18 cellular contexts compared by ENCODE assay signal in genomic region chr9:130946778-130947617, GRCh38. TPM values are rescaled to one million over a fixed set of nuclear protein-coding genes. Genes with fewer than 3 reads are reported as not detected.
A peak's percentile ranks its signal among the peaks of the same experiment; 100 is the strongest.
DNase-seq lines count a peak whose midpoint lies in the region; ATAC-seq, FAIRE-seq and TF ChIP-seq lines count a peak whose summit lies in the region.
"Had no signal": no experiment of that assay in that cellular context is flagged by ENCODE, and none has a peak within 500 bp of the region (broad histone marks: within the 10 kb centered on the region; RNA-seq: fewer than 3 reads in every experiment).

No MANE protein-coding gene starts in this region.

- TF ChIP-seq RAD21 in H1 (IDR thresholded peaks at IDR 0.05 in 1 of 2, conservative IDR thresholded peaks at IDR 0.05 in 1 of 2; ENCODE audit: low read depth in 2 of 2, low read length in 2 of 2), result no peak

- no peak overlapping the region for H3K27ac Mint-ChIP-seq in activated CD8-positive, alpha-beta T cell treated with anti-CD3 and anti-CD28 coated beads for 36 hours
- H3K27ac Mint-ChIP-seq: activated T-helper 2 cell treated with anti-CD3 and anti-CD28 coated beads, Interferon-gamma antibody, Interleukin-2, Interleukin-4, amounts not matched to agents 10 μg/mL and 5 μg/mL and 100 μg/mL, durations not matched to agents 14 hours and 24 hours and 36 hours; CD8-positive, alpha-beta T cell; endodermal cell; T-helper 2 cell treated with Interferon-gamma antibody and Interleukin-4, amounts not matched to agents 5 μg/mL and 100 μg/mL, for 36 hours had no signal

- H4K5ac ChIP-seq in H1 (ENCODE audit: insufficient read length, low read depth, low read length) (no peak overlapping the region), mesendoderm (ENCODE audit: low read length) (no peak overlapping the region)

- H3K9ac ChIP-seq in H1 (replicated peaks in 1 of 4; ENCODE audit: extremely low read depth in 1 of 4, low read depth in 3 of 4, low read length in 3 of 4) (no peak overlapping the region), mesendoderm (ENCODE audit: low read length) (no peak overlapping the region)

- no peak for ATAC-seq in activated CD8-positive, alpha-beta T cell treated with anti-CD3 and anti-CD28 coated beads for 36 hours
- ATAC-seq: body of pancreas; CD8-positive, alpha-beta T cell; pancreas had no signal

- no peak for FAIRE-seq in H1 (lab: Jason Lieb, UNC)
- FAIRE-seq: pancreas had no signal

- H4K20me1 ChIP-seq in H1 (replicated peaks in 1 of 2; ENCODE audit: control insufficient read depth in 1 of 2, insufficient read depth in 2 of 2, low read length in 2 of 2) (no peaks in the 10 kb centered on the region), osteoblast (ENCODE audit: insufficient read depth, low read length) (no peaks in the 10 kb centered on the region)

- H3K27ac ChIP-seq in H1 (ENCODE audit: low read depth, low read length), result no peak overlapping the region
- no peak overlapping the region for H3K27ac ChIP-seq in osteoblast (ENCODE audit: low read depth, low read length)
- H3K27ac ChIP-seq in mesendoderm (ENCODE audit: low read depth, low read length), result no peak overlapping the region
- H3K27ac ChIP-seq: 22Rv1, body of pancreas, pancreas had no signal

- H3K36me3 ChIP-seq in H1 (ENCODE audit: control insufficient read depth in 2 of 4, insufficient read depth in 4 of 4, low read length in 3 of 4), result no peaks in the 10 kb centered on the region
- H3K36me3 ChIP-seq in osteoblast (ENCODE audit: insufficient read depth, low read length), result no peaks in the 10 kb centered on the region
- H3K36me3 ChIP-seq in mesendoderm (ENCODE audit: control insufficient read depth, insufficient read depth, low read length), result no peaks in the 10 kb centered on the region
- H3K36me3 ChIP-seq: pancreas had no signal

- H3K23ac ChIP-seq in H1 (ENCODE audit: insufficient read length), result no peak overlapping the region
- no peak overlapping the region for H3K23ac ChIP-seq in mesendoderm (ENCODE audit: low read length)

- H3K18ac ChIP-seq in H1 (ENCODE audit: extremely low read depth, low read length), result no peak overlapping the region
- no peak overlapping the region for H3K18ac ChIP-seq in mesendoderm (ENCODE audit: low read length)

- H3K4me2 ChIP-seq in H1 (ENCODE audit: insufficient read depth in 1 of 2, low read depth in 2 of 2, low read length in 2 of 2) (no peak overlapping the region), osteoblast (ENCODE audit: insufficient read depth, low read length) (no peak overlapping the region), mesendoderm (ENCODE audit: low read length) (no peak overlapping the region)

- peaks cover 19% of the 10 kb centered on the region for H3K27me3 Mint-ChIP-seq in activated CD8-positive, alpha-beta T cell treated with anti-CD3 and anti-CD28 coated beads for 36 hours

- peak; percentile 39 for DNase-seq in DMS 273 (lab: John Stamatoyannopoulos, UW; ENCODE audit: unreplicated experiment)
- DNase-seq in DMS 273 treated with DMSO at 0.1 percent for 48 hours (lab: John Stamatoyannopoulos, UW), result no peak
- DNase-seq in NCI-H748 (lab: John Stamatoyannopoulos, UW; ENCODE audit: unreplicated experiment), result peak; percentile 79
- DNase-seq in H1 (ENCODE audit: low read depth in 1 of 2, low spot score in 2 of 2), result no peak
- DNase-seq in osteoblast (ENCODE audit: insufficient read length, low spot score, missing footprints), result peak; percentile 80
- no peak for DNase-seq in activated CD8-positive, alpha-beta T cell treated with anti-CD3 and anti-CD28 coated beads for 36 hours
- no peak for DNase-seq in medulla oblongata (ENCODE audit: extremely low spot score)
- no peak for DNase-seq in mesendoderm
- DNase-seq: body of pancreas; CD8-positive, alpha-beta T cell; endodermal cell; KG1; mesenchymal stem cell; pancreas; trophoblast cell had no signal

- TF ChIP-seq POLR2A in H1 (IDR thresholded peaks at IDR 0.05; ENCODE audit: control extremely low read depth in 1 of 2, low read depth in 2 of 2, low read length in 2 of 2), result no peak

- H2AK5ac ChIP-seq in H1 (ENCODE audit: low read depth, low read length) (no peak overlapping the region), mesendoderm (ENCODE audit: low read length) (no peak overlapping the region)

- H3K27me3 ChIP-seq in H1 (replicated peaks in 1 of 4; ENCODE audit: control insufficient read depth in 3 of 4, extremely low read depth in 1 of 4, insufficient read depth in 3 of 4, low read length in 3 of 4), result peaks cover 0 to under 1% (median 0%) of the 10 kb centered on the region in 4 experiments; a peak in 2 of 7 replicates
- H3K27me3 ChIP-seq in osteoblast (ENCODE audit: insufficient read depth, low read length), result peaks cover 26% of the 10 kb centered on the region
- no peaks in the 10 kb centered on the region for H3K27me3 ChIP-seq in mesendoderm (ENCODE audit: insufficient read depth, low read length, poor library complexity)

- H3K23me2 ChIP-seq in H1 (ENCODE audit: low read depth, low read length), result no peaks in the 10 kb centered on the region

- 0 out of 2 replicates have a peak overlapping the region, but pooled peaks have one; percentile 75 for H2BK12ac ChIP-seq in H1 (ENCODE audit: low read depth, low read length)

- H2BK15ac ChIP-seq in H1 (ENCODE audit: low read length) (no peak overlapping the region), mesendoderm (replicated peaks; ENCODE audit: low read depth) (no peak overlapping the region)

- no peak for TF ChIP-seq EP300 in H1 (IDR thresholded peaks at IDR 0.05; ENCODE audit: borderline replicate concordance in 1 of 2, low read depth in 2 of 2, low read length in 2 of 2)

- no peak overlapping the region for H2BK120ac ChIP-seq in H1 (replicated peaks; ENCODE audit: low read depth, low read length)
- H2BK120ac ChIP-seq in mesendoderm (ENCODE audit: low read depth, low read length), result no peak overlapping the region

- no peak for TF ChIP-seq CTCF in H1 (IDR thresholded peaks at IDR 0.05; ENCODE audit: control extremely low read depth in 1 of 3, insufficient read depth in 1 of 3, low read depth in 1 of 3, low read length in 3 of 3)
- no peak for TF ChIP-seq CTCF in osteoblast (IDR thresholded peaks at IDR 0.05; ENCODE audit: extremely low read depth, low read depth, low read length)
- TF ChIP-seq CTCF in activated CD8-positive, alpha-beta T cell treated with anti-CD3 and anti-CD28 coated beads for 36 hours (IDR thresholded peaks at IDR 0.05), result no peak

- peaks cover 3% of the 10 kb centered on the region for H3K9me3 Mint-ChIP-seq in activated CD8-positive, alpha-beta T cell treated with anti-CD3 and anti-CD28 coated beads for 36 hours
- H3K9me3 Mint-ChIP-seq: activated T-helper 2 cell treated with anti-CD3 and anti-CD28 coated beads, Interferon-gamma antibody, Interleukin-2, Interleukin-4, amounts not matched to agents 10 μg/mL and 5 μg/mL and 100 μg/mL, durations not matched to agents 14 hours and 24 hours and 36 hours; CD8-positive, alpha-beta T cell; T-helper 2 cell treated with Interferon-gamma antibody and Interleukin-4, amounts not matched to agents 5 μg/mL and 100 μg/mL, for 36 hours had no signal

- no peaks in the 10 kb centered on the region for H3K36me3 Mint-ChIP-seq in activated CD8-positive, alpha-beta T cell treated with anti-CD3 and anti-CD28 coated beads for 36 hours (ENCODE audit: low read depth)
- H3K36me3 Mint-ChIP-seq: CD8-positive, alpha-beta T cell had no signal

- intact Hi-C loops in activated CD8-positive, alpha-beta T cell treated with anti-CD3 and anti-CD28 coated beads for 36 hours (cut with micrococcal nuclease), result no loop called here

- H2AFZ ChIP-seq in H1 (ENCODE audit: low read length) (no peak overlapping the region), osteoblast (ENCODE audit: low read length) (no peak overlapping the region)

- H3K56ac ChIP-seq in H1 (replicated peaks; ENCODE audit: insufficient read length, low read depth, low read length) (no peak overlapping the region), mesendoderm (ENCODE audit: low read length) (no peak overlapping the region)

- 91% methylated on average over 16 of the region's 16 CpGs; no CpG with 5 or more reads in 1 of the 2 experiments for WGBS in H1 (ENCODE audit: extremely low coverage in 1 of 2, insufficient coverage in 1 of 2, insufficient read length in 1 of 2, insufficient replicate concordance in 2 of 2, low coverage in 1 of 2, low lambda C conversion rate in 2 of 2, missing lambda C conversion rate in 1 of 2), 2 experiments
- no CpG with 5 or more reads among the region's 16 CpGs for WGBS in mesendoderm (ENCODE audit: extremely low coverage, insufficient coverage, low lambda C conversion rate)

- POLR2A ChIA-PET in H1 (lab: Charles Lee; ENCODE audit: partially characterized antibody), result no interaction called here
- POLR2A ChIA-PET in activated CD8-positive, alpha-beta T cell treated with anti-CD3 and anti-CD28 coated beads for 36 hours (lab: Charles Lee), result interaction anchor here (0.6 kb wide), 1 partner anchor 921 kb away, joined by 9 read pairs; no protein-coding TSS in a partner anchor

- no peak overlapping the region for H2BK20ac ChIP-seq in H1 (ENCODE audit: low read length)

- CTCF ChIA-PET in H1 (lab: Charles Lee; ENCODE audit: partially characterized antibody), result interaction anchor here (0.6 to 8.2 kb wide), 13 partner anchors 14 to 411 kb away, joined by 3 to 69 read pairs (median 4); no protein-coding TSS in a partner anchor
- CTCF ChIA-PET in activated CD8-positive, alpha-beta T cell treated with anti-CD3 and anti-CD28 coated beads for 36 hours (lab: Charles Lee), result interaction anchor here (1.2 to 1.3 kb wide), 2 partner anchors 80 to 176 kb away, joined by 3 read pairs; no protein-coding TSS in a partner anchor

- H3K79me2 ChIP-seq in H1 (ENCODE audit: control insufficient read depth in 1 of 2, insufficient read depth in 2 of 2, low read length in 2 of 2), result no peaks in the 10 kb centered on the region
- H3K79me2 ChIP-seq in osteoblast (ENCODE audit: insufficient read depth, low read length), result no peaks in the 10 kb centered on the region
- H3K79me2 ChIP-seq in mesendoderm (ENCODE audit: control insufficient read depth, insufficient read depth, low read length), result no peaks in the 10 kb centered on the region

- no peak overlapping the region for H2BK5ac ChIP-seq in H1 (ENCODE audit: low read depth, low read length)
- no peak overlapping the region for H2BK5ac ChIP-seq in mesendoderm (ENCODE audit: low read length)

- no peak overlapping the region for H3K4ac ChIP-seq in H1 (replicated peaks; ENCODE audit: insufficient read length, low read depth, low read length)
- no peak overlapping the region for H3K4ac ChIP-seq in mesendoderm (ENCODE audit: low read depth, low read length)

- no peak overlapping the region for H4K91ac ChIP-seq in H1 (replicated peaks; ENCODE audit: insufficient read length, low read length)

- no peaks in the 10 kb centered on the region for H3K79me1 ChIP-seq in H1 (ENCODE audit: low read depth, low read length)
- H3K79me1 ChIP-seq in mesendoderm (ENCODE audit: low read length), result no peaks in the 10 kb centered on the region

- H3K14ac ChIP-seq in H1 (ENCODE audit: insufficient read length), result no peak overlapping the region

- H3K4me3 Mint-ChIP-seq in activated CD8-positive, alpha-beta T cell treated with anti-CD3 and anti-CD28 coated beads for 36 hours, result no peak overlapping the region
- H3K4me3 Mint-ChIP-seq: CD8-positive, alpha-beta T cell; endodermal cell; T-helper 2 cell treated with Interferon-gamma antibody and Interleukin-4, amounts not matched to agents 5 μg/mL and 100 μg/mL, for 36 hours had no signal

- 0 out of 4 replicates have a peak, but pooled peaks cover 0 to 5% of the 10 kb centered on the region in 2 experiments for H3K9me3 ChIP-seq in H1 (ENCODE audit: insufficient read depth in 2 of 2, low read depth in 1 of 2, low read length in 1 of 2)
- peaks cover 4% of the 10 kb centered on the region for H3K9me3 ChIP-seq in osteoblast (ENCODE audit: low read depth, low read length)
- H3K9me3 ChIP-seq: body of pancreas, pancreas had no signal

- no peaks in the 10 kb centered on the region; a peak in 1 of 7 replicates for H3K4me1 ChIP-seq in H1 (replicated peaks in 1 of 4; ENCODE audit: control insufficient read depth in 3 of 4, insufficient read depth in 4 of 4, low read length in 3 of 4)
- no peaks in the 10 kb centered on the region for H3K4me1 ChIP-seq in osteoblast (ENCODE audit: insufficient read depth, low read length)
- no peaks in the 10 kb centered on the region for H3K4me1 ChIP-seq in mesendoderm (ENCODE audit: control insufficient read depth, low read depth, low read length)
- H3K4me1 ChIP-seq: body of pancreas, pancreas had no signal

- no peaks in the 10 kb centered on the region for H3K4me1 Mint-ChIP-seq in activated CD8-positive, alpha-beta T cell treated with anti-CD3 and anti-CD28 coated beads for 36 hours (ENCODE audit: low read depth)

- H3K4me3 ChIP-seq in H1 (ENCODE audit: extremely low read depth in 1 of 4, insufficient read depth in 2 of 4, low read depth in 3 of 4, low read length in 4 of 4), result no peak overlapping the region
- H3K4me3 ChIP-seq in osteoblast (ENCODE audit: insufficient read depth, low read length), result no peak overlapping the region
- H3K4me3 ChIP-seq in mesendoderm (ENCODE audit: low read length), result no peak overlapping the region
- H3K4me3 ChIP-seq: body of pancreas, pancreas had no signal

- H4K8ac ChIP-seq in H1 (ENCODE audit: extremely low read depth, insufficient read depth, low read length) (no peak overlapping the region), mesendoderm (ENCODE audit: low read depth, low read length) (no peak overlapping the region)

RNA-seq across cellular contexts. Expression of gene FIBCD1, which starts 8.0 kb away (rescaled TPM):
- total RNA-seq in H1 (2021; fragmentation: NEBNext Ultra II Directional; extraction: Animal tissue kit (Norgen Biotek cat#: 25700)), result 5.3 and 6.1 TPM in 2 replicates
- 8.8 and 13.2 TPM in 2 replicates for polyA plus RNA-seq in H1 (2011; rRNA removed)
- polyA plus RNA-seq in H1 (2011; cell fraction: cytosol; rRNA removed), result 5.6 TPM
- 11.0 TPM for polyA plus RNA-seq in H1 (2011; cell fraction: nucleus; rRNA removed)
- 3.9 to 10.9 TPM (median 7.8 TPM) in 4 replicates for polyA plus RNA-seq in H1 (2012, experiment 1 of 2)
- polyA plus RNA-seq in H1 (2012, experiment 2 of 2), result 5.2 TPM
- 11.6 TPM for polyA plus RNA-seq in H1 (2013, experiment 1 of 2)
- polyA plus RNA-seq in H1 (2013, experiment 2 of 2), result 10.8 TPM
- 0.66 and 1.2 TPM in 2 replicates for polyA minus RNA-seq in H1 (2011; rRNA and poly(A)+ RNA removed)
- 2.1 TPM for polyA minus RNA-seq in H1 (2011; cell fraction: cytosol; rRNA and poly(A)+ RNA removed)
- 1.2 TPM for polyA minus RNA-seq in H1 (2011; cell fraction: nucleus; rRNA and poly(A)+ RNA removed)
- total RNA-seq in osteoblast, result 5.1 and 5.3 TPM in 2 replicates
- not detected for total RNA-seq in activated CD8-positive, alpha-beta T cell treated with anti-CD3 and anti-CD28 coated beads for 36 hours
- 6.6 TPM for polyA plus RNA-seq in mesendoderm (2013, experiment 1 of 2)
- polyA plus RNA-seq in mesendoderm (2013, experiment 2 of 2), result 6.5 TPM
- total RNA-seq: activated T-helper 2 cell treated with anti-CD3 and anti-CD28 coated beads, Interferon-gamma antibody, Interleukin-2, Interleukin-4, amounts not matched to agents 10 μg/mL and 5 μg/mL and 100 μg/mL, durations not matched to agents 14 hours and 24 hours and 36 hours; CD8-positive, alpha-beta T cell had no signal
- polyA plus RNA-seq: pancreas had no signal

RNA-seq across cellular contexts. Expression of gene QRFP, which starts 50.4 kb away (rescaled TPM):
- not detected in 2 replicates for total RNA-seq in H1 (2021; fragmentation: NEBNext Ultra II Directional; extraction: Animal tissue kit (Norgen Biotek cat#: 25700))
- not detected in 2 replicates for polyA plus RNA-seq in H1 (2011; rRNA removed)
- not detected for polyA plus RNA-seq in H1 (2011; cell fraction: cytosol; rRNA removed)
- not detected for polyA plus RNA-seq in H1 (2011; cell fraction: nucleus; rRNA removed)
- 0.11 to 0.28 TPM in 2 of 4 replicates, not detected in the others for polyA plus RNA-seq in H1 (2012, experiment 1 of 2)
- polyA plus RNA-seq in H1 (2012, experiment 2 of 2), result 0.73 TPM
- not detected for polyA plus RNA-seq in H1 (2013, experiment 1 of 2)
- polyA plus RNA-seq in H1 (2013, experiment 2 of 2), result not detected
- not detected in 2 replicates for polyA minus RNA-seq in H1 (2011; rRNA and poly(A)+ RNA removed)
- not detected for polyA minus RNA-seq in H1 (2011; cell fraction: cytosol; rRNA and poly(A)+ RNA removed)
- not detected for polyA minus RNA-seq in H1 (2011; cell fraction: nucleus; rRNA and poly(A)+ RNA removed)
- not detected in 2 replicates for total RNA-seq in osteoblast
- not detected for total RNA-seq in activated CD8-positive, alpha-beta T cell treated with anti-CD3 and anti-CD28 coated beads for 36 hours
- polyA plus RNA-seq in mesendoderm (2013, experiment 1 of 2), result not detected
- not detected for polyA plus RNA-seq in mesendoderm (2013, experiment 2 of 2)
- total RNA-seq: activated T-helper 2 cell treated with anti-CD3 and anti-CD28 coated beads, Interferon-gamma antibody, Interleukin-2, Interleukin-4, amounts not matched to agents 10 μg/mL and 5 μg/mL and 100 μg/mL, durations not matched to agents 14 hours and 24 hours and 36 hours; body of pancreas; CD8-positive, alpha-beta T cell; endodermal cell; pancreas had no signal
- polyA plus RNA-seq: pancreas had no signal

Comparison
In these comparisons a context has a peak if more than half of its experiments do, and no peak if none do; other contexts are left out.
1. DNase-seq: peak in DMS 273 (single experiment), NCI-H748 (single experiment) and osteoblast (single experiment); none in DMS 273 treated with DMSO at 0.1 percent for 48 hours (single experiment), H1 (0 of 2), activated CD8-positive, alpha-beta T cell treated with anti-CD3 and anti-CD28 coated beads for 36 hours (single experiment), medulla oblongata (single experiment) and mesendoderm (single experiment).